In genomic region chr14:77746064-77746463, GRCh38 we compare ENCODE assay signal across 15 cellular contexts.
"Had no signal": no experiment of that assay in that cellular context is flagged by ENCODE, and none has a peak within 500 bp of the region (broad histone marks: within the 10 kb centered on the region; RNA-seq: fewer than 3 reads in every experiment).

No MANE protein-coding gene starts in this region.

- H3K27me3 Mint-ChIP-seq: activated CD4-positive, alpha-beta memory T cell treated with anti-CD3 and anti-CD28 coated beads, Interleukin-2, amount 10 ng/mL, durations not matched to agents 7 days and 5 days; activated naive CD8-positive, alpha-beta T cell; effector memory CD8-positive, alpha-beta T cell; type B pancreatic cell had no signal

- H3K27ac Mint-ChIP-seq: activated CD4-positive, alpha-beta memory T cell treated with anti-CD3 and anti-CD28 coated beads, Interleukin-2, amount 10 ng/mL, durations not matched to agents 7 days and 5 days; activated naive CD8-positive, alpha-beta T cell; type B pancreatic cell had no signal

- H3K9me3 Mint-ChIP-seq: activated CD4-positive, alpha-beta memory T cell treated with anti-CD3 and anti-CD28 coated beads, Interleukin-2, amount 10 ng/mL, durations not matched to agents 7 days and 5 days; effector memory CD8-positive, alpha-beta T cell; type B pancreatic cell had no signal

- ATAC-seq: effector memory CD8-positive, alpha-beta T cell; right lobe of liver; stimulated activated naive CD8-positive, alpha-beta T cell treated with anti-CD3 and anti-CD28 coated beads, Interleukin-15, Interleukin-2, amounts not matched to agents 100 U/mL and 50 U/mL, for 24 hours had no signal

- DNase-seq: activated CD4-positive, alpha-beta memory T cell treated with anti-CD3 and anti-CD28 coated beads, Interleukin-2, amount 10 ng/mL, durations not matched to agents 7 days and 5 days; activated gamma-delta T cell treated with Interleukin-2 at 50 U/mL for 16 hours; activated T-cell treated with anti-CD3 and anti-CD28 coated beads, Interleukin-2, amount 50 U/mL, for 48 hours; effector memory CD8-positive, alpha-beta T cell; foreskin melanocyte; head of caudate nucleus; kidney glomerular epithelial cell; right lobe of liver; stimulated activated CD4-positive, alpha-beta T cell treated with anti-CD3 and anti-CD28 coated beads, Interleukin-4, amount 100 ng/mL, for 4 hours; stimulated activated CD8-positive, alpha-beta memory T cell treated with anti-CD3 and anti-CD28 coated beads, Interleukin-4, amount 100 ng/mL, for 48 hours; stimulated activated naive CD8-positive, alpha-beta T cell treated with anti-CD3 and anti-CD28 coated beads, Interleukin-15, Interleukin-2, amounts not matched to agents 100 U/mL and 50 U/mL, for 24 hours; T-helper 1 cell; WERI-Rb-1 had no signal

- H3K4me3 Mint-ChIP-seq: activated CD4-positive, alpha-beta memory T cell treated with anti-CD3 and anti-CD28 coated beads, Interleukin-2, amount 10 ng/mL, durations not matched to agents 7 days and 5 days; activated naive CD8-positive, alpha-beta T cell; effector memory CD8-positive, alpha-beta T cell; type B pancreatic cell had no signal
